Comparison of ENCODE assay signal across 19 cellular contexts in the genomic region with DNA sequence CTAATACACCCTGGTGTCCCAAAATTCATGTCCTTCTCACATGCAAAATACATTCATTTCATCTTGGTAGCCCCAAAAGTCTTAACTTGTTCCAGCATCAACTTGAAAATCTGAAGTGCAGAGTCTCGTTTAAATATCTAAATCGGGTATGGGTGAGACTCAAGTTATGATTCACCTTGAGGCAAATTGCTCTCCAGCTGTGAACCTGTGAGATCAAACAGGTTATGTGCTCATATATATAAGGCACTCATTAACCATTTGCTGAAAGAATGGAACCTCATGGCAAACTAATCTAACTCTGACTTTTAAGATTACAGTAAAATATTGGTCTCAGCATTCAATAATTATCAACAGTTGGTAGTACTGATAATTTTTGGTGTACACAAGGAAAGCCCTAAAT. TPM values are rescaled to one million over a fixed set of nuclear protein-coding genes. Genes with fewer than 3 reads are reported as not detected.
DNase-seq lines count a peak whose midpoint lies in the region; ATAC-seq and TF ChIP-seq lines count a peak whose summit lies in the region.
"Had no signal": no experiment of that assay in that cellular context is flagged by ENCODE, and none has a peak within 500 bp of the region (broad histone marks: within the 10 kb centered on the region; RNA-seq: fewer than 3 reads in every experiment).

No MANE protein-coding gene starts in this region.

- TF ChIP-seq CTCF in HEK293 (tag by site-specific recombination; IDR thresholded peaks at IDR 0.05) (no peak), epithelial cell of esophagus (IDR thresholded peaks at IDR 0.05; ENCODE audit: insufficient read depth, low read depth, low read length, missing control alignments) (no peak), gastrocnemius medialis (IDR thresholded peaks at IDR 0.05 in 4 of 5, conservative IDR thresholded peaks at IDR 0.05 in 1 of 5) (no peak)
- no peak for TF ChIP-seq CTCF in CD4-positive, alpha-beta T cell (IDR thresholded peaks at IDR 0.05)

- H3K4me3 ChIP-seq in HEK293 (ENCODE audit: low read depth, low read length) (no peak overlapping the region), epithelial cell of esophagus (ENCODE audit: low read length) (no peak overlapping the region), gastrocnemius medialis (no peak overlapping the region)
- H3K4me3 ChIP-seq: body of pancreas, pancreas, SJCRH30, upper lobe of right lung had no signal

- CTCF ChIA-PET in HEK293 (lab: Yijun Ruan, JAX): no interaction called here
- CTCF ChIA-PET in T-cell (lab: Charles Lee): no interaction called here
- CTCF ChIA-PET in CD4-positive, alpha-beta T cell (lab: Charles Lee): no interaction called here

- H3K4me1 ChIP-seq in HEK293 (ENCODE audit: control insufficient read depth, insufficient read depth, low read length) (no peaks in the 10 kb centered on the region), gastrocnemius medialis (peaks cover 84 to 91% of the 10 kb centered on the region in 2 donors)
- H3K4me1 ChIP-seq: SJCRH30 had no signal

- H3K4me1 Mint-ChIP-seq in T-cell: peaks cover 0 to 13% (median 5%) of the 10 kb centered on the region in 3 donors
- peaks cover 7% of the 10 kb centered on the region for H3K4me1 Mint-ChIP-seq in CD4-positive, alpha-beta T cell (ENCODE audit: low read depth)
- peaks cover 24% of the 10 kb centered on the region for H3K4me1 Mint-ChIP-seq in stimulated activated naive CD8-positive, alpha-beta T cell treated with anti-CD3 and anti-CD28 coated beads, Interleukin-15, amount 100 ng/mL, for 72 hours

- DNase-seq in LoVo (ENCODE audit: low spot score) (peak; percentile 56), epithelial cell of esophagus (ENCODE audit: low read depth) (peak; percentile 68), gastrocnemius medialis (no peak), T-cell (no peak)
- no peak for DNase-seq in CD4-positive, alpha-beta T cell
- DNase-seq in stimulated activated naive CD8-positive, alpha-beta T cell treated with anti-CD3 and anti-CD28 coated beads, Interleukin-15, amount 100 ng/mL, for 72 hours: no peak
- DNase-seq: activated CD4-positive, alpha-beta memory T cell treated with anti-CD3 and anti-CD28 coated beads, Interleukin-2, amount 10 ng/mL, durations not matched to agents 7 days and 5 days; activated effector memory CD4-positive, alpha-beta T cell treated with Interleukin-2 at 50 U/mL for 16 hours; effector memory CD4-positive, alpha-beta T cell; MV-4-11; NCI-H2081 treated with DMSO at 0.1 percent for 48 hours; NCI-H82; SJCRH30; upper lobe of right lung had no signal

- H3K36me3 Mint-ChIP-seq in T-cell: peaks cover 15% of the 10 kb centered on the region
- H3K36me3 Mint-ChIP-seq in CD4-positive, alpha-beta T cell (ENCODE audit: low read depth): no peaks in the 10 kb centered on the region

- ATAC-seq in gastrocnemius medialis (peak in 1 of 2 donors; percentile 10), T-cell (replicated peaks in 1 of 4) (no peak), GM19035 (IDR thresholded peaks at IDR 0.05; ENCODE audit: unreplicated experiment) (no peak)
- ATAC-seq in CD4-positive, alpha-beta T cell (ENCODE audit: poor library complexity): no peak
- ATAC-seq in stimulated activated naive CD8-positive, alpha-beta T cell treated with anti-CD3 and anti-CD28 coated beads, Interleukin-15, amount 100 ng/mL, for 72 hours: no peak

- H3K9me3 ChIP-seq in HEK293 (ENCODE audit: control insufficient read depth, insufficient read depth, low read depth, low read length) (no peaks in the 10 kb centered on the region), gastrocnemius medialis (no peaks in the 10 kb centered on the region)
- H3K9me3 ChIP-seq in CD4-positive, alpha-beta T cell (ENCODE audit: control insufficient read depth, low read length): no peaks in the 10 kb centered on the region
- H3K9me3 ChIP-seq: body of pancreas, pancreas, SJCRH30, upper lobe of right lung had no signal

- H3K27me3 Mint-ChIP-seq in T-cell: no peaks in the 10 kb centered on the region
- H3K27me3 Mint-ChIP-seq in CD4-positive, alpha-beta T cell: no peaks in the 10 kb centered on the region
- no peaks in the 10 kb centered on the region for H3K27me3 Mint-ChIP-seq in stimulated activated naive CD8-positive, alpha-beta T cell treated with anti-CD3 and anti-CD28 coated beads, Interleukin-15, amount 100 ng/mL, for 72 hours
- H3K27me3 Mint-ChIP-seq: activated CD4-positive, alpha-beta memory T cell treated with anti-CD3 and anti-CD28 coated beads, Interleukin-2, amount 10 ng/mL, durations not matched to agents 7 days and 5 days had no signal

- no peak for TF ChIP-seq POLR2A in gastrocnemius medialis (IDR thresholded peaks at IDR 0.05)

- H3K27ac ChIP-seq in HEK293 (ENCODE audit: extremely low read depth, low read depth, low read length) (no peak overlapping the region), gastrocnemius medialis (peak overlapping the region; percentile 76 to 99 (median 78))
- H3K27ac ChIP-seq in CD4-positive, alpha-beta T cell (ENCODE audit: low read depth, low read length): no peak overlapping the region
- H3K27ac ChIP-seq: C4-2B, pancreas, SJCRH30, upper lobe of right lung had no signal

- POLR2A ChIA-PET in HEK293 (lab: Yijun Ruan, JAX): no interaction called here
- POLR2A ChIA-PET in T-cell (lab: Charles Lee): no interaction called here
- POLR2A ChIA-PET in CD4-positive, alpha-beta T cell (lab: Charles Lee): no interaction called here

- H3K36me3 ChIP-seq in HEK293 (ENCODE audit: control insufficient read depth in 2 of 2, insufficient read depth in 1 of 2, low read length in 2 of 2) (no peaks in the 10 kb centered on the region), gastrocnemius medialis (no peaks in the 10 kb centered on the region)
- H3K36me3 ChIP-seq: pancreas, SJCRH30, upper lobe of right lung had no signal

- no peak overlapping the region for H3K27ac Mint-ChIP-seq in T-cell
- H3K27ac Mint-ChIP-seq in CD4-positive, alpha-beta T cell: no peak overlapping the region
- no peak overlapping the region for H3K27ac Mint-ChIP-seq in stimulated activated naive CD8-positive, alpha-beta T cell treated with anti-CD3 and anti-CD28 coated beads, Interleukin-15, amount 100 ng/mL, for 72 hours
- H3K27ac Mint-ChIP-seq: activated CD4-positive, alpha-beta memory T cell treated with anti-CD3 and anti-CD28 coated beads, Interleukin-2, amount 10 ng/mL, durations not matched to agents 7 days and 5 days had no signal

- in situ Hi-C loops in gastrocnemius medialis (cut with MboI; ENCODE audit: low sequenced_read_pairs in 4 of 4): no loop called here

- intact Hi-C loops in gastrocnemius medialis (cut with DNase I; ENCODE audit: low total_unique reads): no loop called here
- intact Hi-C loops in CD4-positive, alpha-beta T cell (cut with DNase I, micrococcal nuclease): no loop called here

- H3K4me3 Mint-ChIP-seq in T-cell: no peak overlapping the region
- no peak overlapping the region for H3K4me3 Mint-ChIP-seq in CD4-positive, alpha-beta T cell
- H3K4me3 Mint-ChIP-seq in stimulated activated naive CD8-positive, alpha-beta T cell treated with anti-CD3 and anti-CD28 coated beads, Interleukin-15, amount 100 ng/mL, for 72 hours: no peak overlapping the region
- H3K4me3 Mint-ChIP-seq: activated CD4-positive, alpha-beta memory T cell treated with anti-CD3 and anti-CD28 coated beads, Interleukin-2, amount 10 ng/mL, durations not matched to agents 7 days and 5 days had no signal

- H3K9me3 Mint-ChIP-seq in T-cell: no peaks in the 10 kb centered on the region
- H3K9me3 Mint-ChIP-seq in CD4-positive, alpha-beta T cell: no peaks in the 10 kb centered on the region
- no peaks in the 10 kb centered on the region for H3K9me3 Mint-ChIP-seq in stimulated activated naive CD8-positive, alpha-beta T cell treated with anti-CD3 and anti-CD28 coated beads, Interleukin-15, amount 100 ng/mL, for 72 hours
- H3K9me3 Mint-ChIP-seq: activated CD4-positive, alpha-beta memory T cell treated with anti-CD3 and anti-CD28 coated beads, Interleukin-2, amount 10 ng/mL, durations not matched to agents 7 days and 5 days had no signal

- no peaks in the 10 kb centered on the region for H3K27me3 ChIP-seq in gastrocnemius medialis
- H3K27me3 ChIP-seq in CD4-positive, alpha-beta T cell (ENCODE audit: control insufficient read depth, insufficient read depth, low read length): no peaks in the 10 kb centered on the region
- H3K27me3 ChIP-seq: body of pancreas, pancreas, SJCRH30, upper lobe of right lung had no signal

TF ChIP-seq in HEK293, 187 proteins besides CTCF, POLR2A, EP300 and RAD21:
- TF ChIP-seq ZNF558 (tag by site-specific recombination; IDR thresholded peaks at IDR 0.05) (no peak), SCRT2 (tag by site-specific recombination; IDR thresholded peaks at IDR 0.05) (peak; percentile 30; the same call in 1 of the 2 replicates)

RNA-seq across cellular contexts. Expression of a gene that starts 55.5 kb away (rescaled TPM):
- total RNA-seq in gastrocnemius medialis (100 to 1,000 TPM; 473 to 833 (median 673) TPM), T-cell (10 to 100 TPM; 27.1 to 32.0 (median 29.6) TPM)
- 10 to 100 TPM; 23.0 to 23.1 TPM for total RNA-seq in CD4-positive, alpha-beta T cell

Comparison
In these comparisons a context has a peak if more than half of its experiments do, and no peak if none do; other contexts are left out.
1. H3K27ac ChIP-seq: peak in gastrocnemius medialis (4 of 4); none in HEK293 (single experiment) and CD4-positive, alpha-beta T cell (single experiment).
2. DNase-seq: peak in LoVo (single experiment) and epithelial cell of esophagus (single experiment); none in gastrocnemius medialis (0 of 2), T-cell (0 of 34), CD4-positive, alpha-beta T cell (0 of 10) and stimulated activated naive CD8-positive, alpha-beta T cell treated with anti-CD3 and anti-CD28 coated beads, Interleukin-15, amount 100 ng/mL, for 72 hours (0 of 2).
3. RNA of a gene that starts 55.5 kb away (total RNA-seq): 473 to 833 TPM in gastrocnemius medialis; 27.1 to 32.0 TPM in T-cell and 23.0 to 23.1 TPM in CD4-positive, alpha-beta T cell; every median in the first group is over 10 times any median in the second.